8 cellular contexts compared by ENCODE assay signal in the genomic region with DNA sequence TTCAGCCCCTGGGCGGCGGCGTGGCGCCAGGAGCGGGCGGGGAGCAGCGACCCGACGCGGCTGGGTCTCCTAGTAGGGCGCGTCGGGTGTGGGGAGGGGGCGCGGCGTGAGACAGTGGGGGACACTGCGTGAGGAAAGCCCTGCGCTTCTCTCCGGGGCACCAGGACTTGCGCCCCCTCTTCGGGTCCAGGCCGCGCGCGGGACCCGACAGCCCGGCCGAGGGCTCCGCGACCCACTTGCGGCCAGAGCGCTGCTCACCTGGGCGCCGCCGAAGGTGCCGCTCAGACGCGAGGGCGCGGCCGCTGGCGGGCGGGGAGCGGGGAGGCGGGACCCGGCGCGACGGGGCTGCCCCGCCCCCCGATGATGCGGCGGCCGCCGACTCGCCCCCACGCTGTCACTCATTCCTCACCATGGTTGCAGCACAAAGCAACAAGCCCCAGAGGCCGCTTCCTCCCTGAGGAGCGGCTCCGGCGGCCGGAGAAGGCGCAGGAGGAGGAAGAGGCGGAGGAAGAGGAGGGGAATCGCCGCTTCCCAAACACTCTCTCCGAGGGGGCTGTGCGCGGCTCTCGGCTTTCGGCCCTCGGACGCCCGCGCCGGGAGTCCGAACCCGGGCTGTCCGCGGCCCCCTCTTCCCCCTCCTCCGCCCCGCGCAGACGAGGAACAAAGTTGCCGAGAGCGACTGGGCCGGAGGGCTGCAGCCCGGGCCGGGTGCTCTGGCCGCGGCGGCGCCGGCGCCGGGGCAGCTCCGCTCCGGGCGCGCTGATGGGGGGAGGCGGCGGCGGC. TPM values are rescaled to one million over a fixed set of nuclear protein-coding genes. Genes with fewer than 3 reads are reported as not detected.
DNase-seq lines count a peak whose midpoint lies in the region; ATAC-seq and TF ChIP-seq lines count a peak whose summit lies in the region.

A gene with protein sequence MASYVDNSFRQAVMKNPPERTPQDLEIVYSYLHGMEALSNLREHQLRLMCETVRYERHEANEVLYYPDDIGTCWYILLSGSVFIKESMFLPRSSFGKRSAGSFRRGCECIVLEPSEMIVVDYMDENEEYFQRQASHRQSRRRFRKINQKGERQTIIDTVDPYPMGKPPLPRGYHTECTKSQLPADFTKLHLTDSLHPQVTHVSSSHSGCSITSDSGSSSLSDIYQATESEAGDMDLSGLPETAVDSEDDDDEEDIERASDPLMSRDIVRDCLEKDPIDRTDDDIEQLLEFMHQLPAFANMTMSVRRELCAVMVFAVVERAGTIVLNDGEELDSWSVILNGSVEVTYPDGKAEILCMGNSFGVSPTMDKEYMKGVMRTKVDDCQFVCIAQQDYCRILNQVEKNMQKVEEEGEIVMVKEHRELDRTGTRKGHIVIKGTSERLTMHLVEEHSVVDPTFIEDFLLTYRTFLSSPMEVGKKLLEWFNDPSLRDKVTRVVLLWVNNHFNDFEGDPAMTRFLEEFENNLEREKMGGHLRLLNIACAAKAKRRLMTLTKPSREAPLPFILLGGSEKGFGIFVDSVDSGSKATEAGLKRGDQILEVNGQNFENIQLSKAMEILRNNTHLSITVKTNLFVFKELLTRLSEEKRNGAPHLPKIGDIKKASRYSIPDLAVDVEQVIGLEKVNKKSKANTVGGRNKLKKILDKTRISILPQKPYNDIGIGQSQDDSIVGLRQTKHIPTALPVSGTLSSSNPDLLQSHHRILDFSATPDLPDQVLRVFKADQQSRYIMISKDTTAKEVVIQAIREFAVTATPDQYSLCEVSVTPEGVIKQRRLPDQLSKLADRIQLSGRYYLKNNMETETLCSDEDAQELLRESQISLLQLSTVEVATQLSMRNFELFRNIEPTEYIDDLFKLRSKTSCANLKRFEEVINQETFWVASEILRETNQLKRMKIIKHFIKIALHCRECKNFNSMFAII (N-terminal part only) (plus strand): TSS at position 457 of the 783 bp plus-strand sequence. CDS start 1,084 bp downstream, outside the sequence.

- intact Hi-C loops in left cardiac atrium (cut with DNase I) (loop anchor here in 1 of 2 donors (5.0 kb wide), 1 partner anchor 246 kb away; no protein-coding TSS in a partner anchor), prostate gland (cut with DNase I) (loop anchor here (5.0 to 10.0 kb wide), 2 partner anchors 72 to 91 kb away; no protein-coding TSS in a partner anchor)

- peak within 1 kb of the TSS; percentile 92 to 93 for H3K4me3 ChIP-seq in prostate gland

- peak; percentile 83 for ATAC-seq in GM18498 (IDR thresholded peaks at IDR 0.05; ENCODE audit: unreplicated experiment)
- peak; percentile 75 for ATAC-seq in HG02884 (IDR thresholded peaks at IDR 0.05; ENCODE audit: unreplicated experiment)
- peak; percentile 95 to 97 for ATAC-seq in left cardiac atrium

- H3K27ac Mint-ChIP-seq in T-helper 1 cell treated with Interleukin-12 subunit alpha and Interleukin-12 subunit beta and Interleukin-4 antibody, amounts not matched to agents 30 μg/mL and 1 μg/mL, for 36 hours, result peak within 1 kb of the TSS; percentile 86

- no peaks in the 10 kb centered on the region for H3K9me3 ChIP-seq in prostate gland

- no peaks in the 10 kb centered on the region for H3K27me3 ChIP-seq in prostate gland (replicated peaks; ENCODE audit: insufficient read depth)

- peak within 1 kb of the TSS; percentile 90 to 93 for H3K27ac ChIP-seq in prostate gland

- peak; percentile 74 for DNase-seq in NCI-H146 treated with DMSO at 0.1 percent for 48 hours (lab: John Stamatoyannopoulos, UW; ENCODE audit: unreplicated experiment)
- DNase-seq in amniotic stem cell (lab: John Stamatoyannopoulos, UW), result peak; percentile 87
- DNase-seq in left cardiac atrium, result peak; percentile 94
- peak; percentile 95 for DNase-seq in prostate gland (ENCODE audit: low spot score)
- peak; percentile 93 for DNase-seq in ureter (ENCODE audit: low spot score)

- WGBS in prostate gland, result 0% methylated on average over 86 of the region's 103 CpGs

- TF ChIP-seq CTCF in prostate gland (IDR thresholded peaks at IDR 0.05), result peak in 1 of 4 experiments; percentile 14

- TF ChIP-seq POLR2A in prostate gland (IDR thresholded peaks at IDR 0.05), result peak; percentile 99

- H3K36me3 ChIP-seq in prostate gland, result no peaks in the 10 kb centered on the region

- H3K4me1 ChIP-seq in prostate gland (replicated peaks), result no peaks in the 10 kb centered on the region

- H3K9me3 Mint-ChIP-seq in T-helper 1 cell treated with Interleukin-12 subunit alpha and Interleukin-12 subunit beta and Interleukin-4 antibody, amounts not matched to agents 30 μg/mL and 1 μg/mL, for 36 hours, result no peaks in the 10 kb centered on the region

- peaks cover 42% of the 10 kb centered on the region for H3K4me1 Mint-ChIP-seq in T-helper 1 cell treated with Interleukin-12 subunit alpha and Interleukin-12 subunit beta and Interleukin-4 antibody, amounts not matched to agents 30 μg/mL and 1 μg/mL, for 36 hours (ENCODE audit: low read depth)

- H3K4me3 Mint-ChIP-seq in T-helper 1 cell treated with Interleukin-12 subunit alpha and Interleukin-12 subunit beta and Interleukin-4 antibody, amounts not matched to agents 30 μg/mL and 1 μg/mL, for 36 hours, result peak within 1 kb of the TSS; percentile 84

- peaks cover 1% of the 10 kb centered on the region for H3K36me3 Mint-ChIP-seq in T-helper 1 cell treated with Interleukin-12 subunit alpha and Interleukin-12 subunit beta and Interleukin-4 antibody, amounts not matched to agents 30 μg/mL and 1 μg/mL, for 36 hours (ENCODE audit: low read depth)

- H3K27me3 Mint-ChIP-seq in T-helper 1 cell treated with Interleukin-12 subunit alpha and Interleukin-12 subunit beta and Interleukin-4 antibody, amounts not matched to agents 30 μg/mL and 1 μg/mL, for 36 hours (ENCODE audit: low read depth), result no peaks in the 10 kb centered on the region

RNA-seq across cellular contexts. Expression of the gene that starts here (rescaled TPM):
- total RNA-seq in left cardiac atrium (10 to 100 TPM; 28.0 to 38.0 TPM), prostate gland (10 to 100 TPM; 29.2 to 29.5 TPM), ureter (56.4 TPM)

Comparison
In these comparisons a context has a peak if more than half of its experiments do, and no peak if none do; other contexts are left out.
1. Peak in every context shown above with its lines: DNase-seq, ATAC-seq, H3K4me3 ChIP-seq and H3K27ac ChIP-seq.